27 cellular contexts compared by ENCODE assay signal in the genomic region with DNA sequence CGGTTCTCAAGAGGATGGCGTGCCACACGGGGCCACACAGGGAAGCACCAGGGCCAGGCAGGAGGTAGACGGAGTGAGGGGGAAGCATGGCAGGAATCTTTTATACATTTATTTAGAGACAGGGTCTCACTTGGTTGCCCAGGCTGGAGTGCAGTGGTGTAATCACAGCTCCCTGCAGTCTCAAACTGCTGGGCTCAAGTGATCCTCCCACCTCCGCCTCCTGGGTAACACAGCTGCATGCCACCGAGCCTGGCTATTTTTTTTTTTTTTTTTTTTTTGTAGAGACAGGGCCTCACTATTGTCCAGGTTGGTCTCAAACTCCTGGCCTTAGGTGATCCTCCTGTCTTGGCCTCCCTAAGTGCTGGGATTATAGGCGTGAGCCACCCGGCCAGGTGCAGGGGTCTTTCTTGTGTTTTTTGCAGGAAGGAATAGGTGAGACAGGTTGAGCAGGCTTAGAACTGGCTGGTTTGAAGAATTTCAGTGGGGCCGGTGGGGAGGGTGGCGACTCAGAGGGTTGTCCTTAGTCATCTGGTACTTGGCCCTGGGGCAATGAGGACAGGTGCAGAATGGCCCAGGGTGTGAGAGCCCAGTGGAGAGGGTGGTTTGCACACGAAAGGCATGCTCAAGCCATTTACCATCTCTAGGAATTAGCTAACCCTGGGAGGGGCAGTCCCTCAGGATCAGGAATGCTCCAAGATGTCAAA. TPM values are rescaled to one million over a fixed set of nuclear protein-coding genes. Genes with fewer than 3 reads are reported as not detected.
A peak's percentile ranks its signal among the peaks of the same experiment; 100 is the strongest.
DNase-seq lines count a peak whose midpoint lies in the region; ATAC-seq and TF ChIP-seq lines count a peak whose summit lies in the region.
"Had no signal": no experiment of that assay in that cellular context is flagged by ENCODE, and none has a peak within 500 bp of the region (broad histone marks: within the 10 kb centered on the region; RNA-seq: fewer than 3 reads in every experiment).

No MANE protein-coding gene starts in this region.

- H3K4me1 Mint-ChIP-seq in CD8-positive, alpha-beta T cell (ENCODE audit: low read depth), result peaks cover 2% of the 10 kb centered on the region
- H3K4me1 Mint-ChIP-seq: activated naive CD8-positive, alpha-beta T cell treated with anti-CD3 and anti-CD28 coated beads, Interleukin-2, amount 10 ng/mL, durations not matched to agents 7 days and 5 days had no signal

- no peaks in the 10 kb centered on the region for H3K9me3 Mint-ChIP-seq in CD8-positive, alpha-beta T cell
- H3K9me3 Mint-ChIP-seq: activated CD4-positive, alpha-beta memory T cell treated with anti-CD3 and anti-CD28 coated beads for 36 hours; activated naive CD8-positive, alpha-beta T cell treated with anti-CD3 and anti-CD28 coated beads, Interleukin-2, amount 10 ng/mL, durations not matched to agents 7 days and 5 days; memory B cell had no signal

- no peak overlapping the region for H3K27ac ChIP-seq in CD8-positive, alpha-beta T cell (ENCODE audit: low read depth, low read length)
- H3K27ac ChIP-seq in HUES6 (ENCODE audit: low read depth, low read length), result 0 out of 2 replicates have a peak overlapping the region, but pooled peaks have one; percentile 5
- H3K27ac ChIP-seq in SJCRH30, result no peak overlapping the region
- H3K27ac ChIP-seq in mesenchymal stem cell (ENCODE audit: low read length, poor library complexity, severe bottlenecking), result no peak overlapping the region
- H3K27ac ChIP-seq: A549, upper lobe of right lung had no signal

- H3K27ac Mint-ChIP-seq in CD8-positive, alpha-beta T cell, result peak overlapping the region; percentile 41
- H3K27ac Mint-ChIP-seq: activated CD4-positive, alpha-beta memory T cell treated with anti-CD3 and anti-CD28 coated beads for 36 hours; activated naive CD8-positive, alpha-beta T cell treated with anti-CD3 and anti-CD28 coated beads, Interleukin-2, amount 10 ng/mL, durations not matched to agents 7 days and 5 days; memory B cell had no signal

- peaks cover 7% of the 10 kb centered on the region for H3K27me3 Mint-ChIP-seq in CD8-positive, alpha-beta T cell (ENCODE audit: low read depth)

- no peak overlapping the region for H3K4me3 ChIP-seq in CD8-positive, alpha-beta T cell (ENCODE audit: low read depth, low read length)
- H3K4me3 ChIP-seq in HUES6 (ENCODE audit: low read depth, low read length), result no peak overlapping the region
- H3K4me3 ChIP-seq in SJCRH30, result no peak overlapping the region
- H3K4me3 ChIP-seq in mesenchymal stem cell (ENCODE audit: insufficient read depth in 1 of 2, low read depth in 1 of 2, low read length in 2 of 2), result no peak overlapping the region
- H3K4me3 ChIP-seq: A549, K562, upper lobe of right lung had no signal

- no peak for ATAC-seq in CD8-positive, alpha-beta T cell
- ATAC-seq in HG03457 (IDR thresholded peaks at IDR 0.05; ENCODE audit: unreplicated experiment) (no peak), HG03135 (IDR thresholded peaks at IDR 0.05; ENCODE audit: unreplicated experiment) (no peak)
- ATAC-seq: A549; K562; left cardiac atrium; naive thymus-derived CD8-positive, alpha-beta T cell; upper lobe of right lung had no signal

- no peak overlapping the region for H3K4ac ChIP-seq in mesenchymal stem cell (ENCODE audit: low read depth in 1 of 2, low read length in 2 of 2)

- H3K9me3 ChIP-seq in CD8-positive, alpha-beta T cell (ENCODE audit: low read length), result no peaks in the 10 kb centered on the region
- H3K9me3 ChIP-seq in HUES6 (ENCODE audit: control insufficient read depth, insufficient read depth, low read depth, low read length), result no peaks in the 10 kb centered on the region
- H3K9me3 ChIP-seq in SJCRH30 (replicated peaks), result no peaks in the 10 kb centered on the region
- H3K9me3 ChIP-seq in mesenchymal stem cell (ENCODE audit: control insufficient read depth, low read length), result no peaks in the 10 kb centered on the region
- H3K9me3 ChIP-seq: A549, upper lobe of right lung had no signal

- H3K4me3 Mint-ChIP-seq in CD8-positive, alpha-beta T cell, result no peak overlapping the region
- H3K4me3 Mint-ChIP-seq: activated CD4-positive, alpha-beta memory T cell treated with anti-CD3 and anti-CD28 coated beads for 36 hours; activated naive CD8-positive, alpha-beta T cell treated with anti-CD3 and anti-CD28 coated beads, Interleukin-2, amount 10 ng/mL, durations not matched to agents 7 days and 5 days; memory B cell had no signal

- H3K9ac ChIP-seq in HUES6 (ENCODE audit: low read length) (no peak overlapping the region), mesenchymal stem cell (ENCODE audit: low read length) (peak overlapping the region; percentile 49)

- no peak overlapping the region for H2BK12ac ChIP-seq in mesenchymal stem cell (ENCODE audit: low read length in 2 of 2)

- no peaks in the 10 kb centered on the region for H3K36me3 Mint-ChIP-seq in CD8-positive, alpha-beta T cell
- H3K36me3 Mint-ChIP-seq: activated CD4-positive, alpha-beta memory T cell treated with anti-CD3 and anti-CD28 coated beads for 36 hours; activated naive CD8-positive, alpha-beta T cell treated with anti-CD3 and anti-CD28 coated beads, Interleukin-2, amount 10 ng/mL, durations not matched to agents 7 days and 5 days; memory B cell; naive thymus-derived CD8-positive, alpha-beta T cell had no signal

- no peak for DNase-seq in CD8-positive, alpha-beta T cell
- DNase-seq in SJCRH30 (peak; percentile 75 to 82), mesenchymal stem cell (no peak), SW 1271 (lab: John Stamatoyannopoulos, UW) (no peak), NCI-H524 (lab: John Stamatoyannopoulos, UW) (no peak)
- DNase-seq: activated CD4-positive, alpha-beta memory T cell treated with anti-CD3 and anti-CD28 coated beads for 36 hours; activated CD4-positive, CD25-positive, alpha-beta regulatory T cell; activated naive CD8-positive, alpha-beta T cell treated with anti-CD3 and anti-CD28 coated beads, Interleukin-2, amount 10 ng/mL, durations not matched to agents 7 days and 5 days; DMS79 treated with DMSO at 0.1 percent for 48 hours; dorsolateral prefrontal cortex; head of caudate nucleus; left cardiac atrium; naive thymus-derived CD8-positive, alpha-beta T cell; NCI-H1436; small intestine; stimulated activated CD4-positive, alpha-beta T cell treated with anti-CD3 and anti-CD28 coated beads, Interleukin-2, amount 100 ng/mL, for 24 hours; T1000; upper lobe of right lung had no signal

- no peak overlapping the region for H2AFZ ChIP-seq in mesenchymal stem cell (ENCODE audit: low read depth, low read length)

- H3K27me3 ChIP-seq in CD8-positive, alpha-beta T cell (ENCODE audit: insufficient read depth, low read length), result no peaks in the 10 kb centered on the region
- H3K27me3 ChIP-seq in HUES6 (ENCODE audit: control insufficient read depth, insufficient read depth, low read length) (peaks cover 3% of the 10 kb centered on the region; the same call in 1 of the 2 replicates), SJCRH30 (no peaks in the 10 kb centered on the region), mesenchymal stem cell (ENCODE audit: control insufficient read depth in 1 of 2, insufficient read depth in 1 of 2, low read length in 2 of 2) (no peaks in the 10 kb centered on the region)

- H2BK15ac ChIP-seq in mesenchymal stem cell (ENCODE audit: low read depth, poor library complexity, severe bottlenecking), result no peak overlapping the region

- H2BK120ac ChIP-seq in mesenchymal stem cell (ENCODE audit: low read depth, low read length), result no peak overlapping the region

- H4K8ac ChIP-seq in mesenchymal stem cell (ENCODE audit: low read length), result no peak overlapping the region

- WGBS in mesenchymal stem cell, result 74% methylated on average over 11 of the region's 11 CpGs

- no peak overlapping the region for H3K4me2 ChIP-seq in mesenchymal stem cell (ENCODE audit: low read length, poor library complexity, severe bottlenecking)
- H3K4me2 ChIP-seq: A549 had no signal

- no peak overlapping the region for H4K91ac ChIP-seq in mesenchymal stem cell (ENCODE audit: low read length)

- CTCF ChIA-PET in CD8-positive, alpha-beta T cell (lab: Charles Lee), result interaction anchor here (1.1 to 3.2 kb wide), 6 partner anchors 9 to 355 kb away, joined by 3 to 22 read pairs (median 4); no protein-coding TSS in a partner anchor

- POLR2A ChIA-PET in CD8-positive, alpha-beta T cell (lab: Charles Lee), result interaction anchor here (0.6 kb wide), 2 partner anchors 13 kb away, joined by 4 to 5 read pairs; no protein-coding TSS in a partner anchor

- intact Hi-C loops in CD8-positive, alpha-beta T cell (cut with DNase I, micrococcal nuclease), result no loop called here

- no peak overlapping the region for H3K23ac ChIP-seq in mesenchymal stem cell (ENCODE audit: low read length in 2 of 2)

- H3K36me3 ChIP-seq in CD8-positive, alpha-beta T cell (ENCODE audit: insufficient read depth, low read length), result no peaks in the 10 kb centered on the region
- H3K36me3 ChIP-seq in HUES6 (ENCODE audit: control insufficient read depth, insufficient read depth, low read length) (no peaks in the 10 kb centered on the region), SJCRH30 (no peaks in the 10 kb centered on the region), mesenchymal stem cell (ENCODE audit: control insufficient read depth in 1 of 2, insufficient read depth in 2 of 2, low read depth in 1 of 2, low read length in 2 of 2) (peaks cover 52 to 55% of the 10 kb centered on the region in 2 experiments)
- H3K36me3 ChIP-seq: upper lobe of right lung had no signal

- H3K4me1 ChIP-seq in CD8-positive, alpha-beta T cell (ENCODE audit: insufficient read depth, low read length), result no peaks in the 10 kb centered on the region
- H3K4me1 ChIP-seq in HUES6 (ENCODE audit: control insufficient read depth, insufficient read depth, low read length), result peaks cover 49% of the 10 kb centered on the region
- H3K4me1 ChIP-seq in SJCRH30, result peaks cover 29% of the 10 kb centered on the region
- H3K4me1 ChIP-seq in mesenchymal stem cell (ENCODE audit: control insufficient read depth, insufficient read depth, low read depth, low read length), result peaks cover 21% of the 10 kb centered on the region
- H3K4me1 ChIP-seq: upper lobe of right lung had no signal

- no peak overlapping the region for H2BK5ac ChIP-seq in mesenchymal stem cell (ENCODE audit: low read depth, low read length, poor library complexity, severe bottlenecking)

- no peak for TF ChIP-seq CTCF in CD8-positive, alpha-beta T cell (IDR thresholded peaks at IDR 0.05)

- H3K79me1 ChIP-seq in mesenchymal stem cell (replicated peaks; ENCODE audit: low read length, poor library complexity, severe bottlenecking), result peaks cover 1% of the 10 kb centered on the region

- H3K18ac ChIP-seq in mesenchymal stem cell (ENCODE audit: low read depth in 1 of 2, low read length in 2 of 2), result no peak overlapping the region

- H3K14ac ChIP-seq in mesenchymal stem cell (ENCODE audit: low read length in 2 of 2), result no peak overlapping the region

- no peak overlapping the region for H2AK5ac ChIP-seq in mesenchymal stem cell (ENCODE audit: low read length, severe bottlenecking)

RNA-seq across cellular contexts. Expression of a gene that starts 7.6 kb away (rescaled TPM):
- 1 to 10 TPM in 1 of 2 experiments, under 1 TPM in 1; 0.36 to 1.2 TPM for total RNA-seq in CD8-positive, alpha-beta T cell
- 3.1 and 3.8 TPM in 2 replicates for total RNA-seq in SJCRH30 (2014; rRNA removed; shearing (Covaris generic))
- 29.2 TPM for polyA plus RNA-seq in mesenchymal stem cell (2013, experiment 1 of 2)
- polyA plus RNA-seq in mesenchymal stem cell (2013, experiment 2 of 2), result 27.1 TPM

RNA-seq across cellular contexts. Expression of a gene that starts 10.8 kb away (rescaled TPM):
- 1 to 10 TPM; 9.9 to 10.0 TPM for total RNA-seq in CD8-positive, alpha-beta T cell
- 22.1 and 25.9 TPM in 2 replicates for total RNA-seq in SJCRH30 (2014; rRNA removed; shearing (Covaris generic))
- polyA plus RNA-seq in mesenchymal stem cell (2013, experiment 1 of 2), result 106 TPM
- polyA plus RNA-seq in mesenchymal stem cell (2013, experiment 2 of 2), result 108 TPM

RNA-seq across cellular contexts. Expression of a gene that starts 19.4 kb away (rescaled TPM):
- 10 to 100 TPM; 27.0 to 27.8 TPM for total RNA-seq in CD8-positive, alpha-beta T cell
- 2.9 and 3.6 TPM in 2 replicates for total RNA-seq in SJCRH30 (2014; rRNA removed; shearing (Covaris generic))
- 7.0 TPM for polyA plus RNA-seq in mesenchymal stem cell (2013, experiment 1 of 2)
- polyA plus RNA-seq in mesenchymal stem cell (2013, experiment 2 of 2), result 6.6 TPM

RNA-seq across cellular contexts. Expression of a gene that starts 31.2 kb away (rescaled TPM):
- total RNA-seq in CD8-positive, alpha-beta T cell, result not detected
- total RNA-seq in SJCRH30 (2014; rRNA removed; shearing (Covaris generic)), result not detected in 2 replicates
- polyA plus RNA-seq in mesenchymal stem cell (2013, experiment 1 of 2), result not detected
- polyA plus RNA-seq in mesenchymal stem cell (2013, experiment 2 of 2), result not detected
- total RNA-seq: activated CD4-positive, alpha-beta memory T cell treated with anti-CD3 and anti-CD28 coated beads for 36 hours; activated naive CD8-positive, alpha-beta T cell treated with anti-CD3 and anti-CD28 coated beads, Interleukin-2, amount 10 ng/mL, durations not matched to agents 7 days and 5 days; K562; left cardiac atrium; naive thymus-derived CD8-positive, alpha-beta T cell; osteocyte; renal cortical epithelial cell; subcutaneous adipose tissue; upper lobe of right lung had no signal
- polyA plus RNA-seq: A549; K562; naive thymus-derived CD8-positive, alpha-beta T cell; small intestine had no signal

RNA-seq across cellular contexts. Expression of a gene that starts 34.4 kb away (rescaled TPM):
- total RNA-seq in CD8-positive, alpha-beta T cell, result 1 to 10 TPM; 1.5 to 2.1 TPM
- total RNA-seq in SJCRH30 (2014; rRNA removed; shearing (Covaris generic)), result 63.2 and 70.8 TPM in 2 replicates
- polyA plus RNA-seq in mesenchymal stem cell (2013, experiment 1 of 2), result 54.6 TPM
- polyA plus RNA-seq in mesenchymal stem cell (2013, experiment 2 of 2), result 52.1 TPM

Comparison
In these comparisons a context has a peak if more than half of its experiments do, and no peak if none do; other contexts are left out.
1. DNase-seq: peak in SJCRH30 (2 of 2); none in CD8-positive, alpha-beta T cell (0 of 7), mesenchymal stem cell (single experiment), SW 1271 (0 of 2) and NCI-H524 (0 of 2).